In the genomic region with DNA sequence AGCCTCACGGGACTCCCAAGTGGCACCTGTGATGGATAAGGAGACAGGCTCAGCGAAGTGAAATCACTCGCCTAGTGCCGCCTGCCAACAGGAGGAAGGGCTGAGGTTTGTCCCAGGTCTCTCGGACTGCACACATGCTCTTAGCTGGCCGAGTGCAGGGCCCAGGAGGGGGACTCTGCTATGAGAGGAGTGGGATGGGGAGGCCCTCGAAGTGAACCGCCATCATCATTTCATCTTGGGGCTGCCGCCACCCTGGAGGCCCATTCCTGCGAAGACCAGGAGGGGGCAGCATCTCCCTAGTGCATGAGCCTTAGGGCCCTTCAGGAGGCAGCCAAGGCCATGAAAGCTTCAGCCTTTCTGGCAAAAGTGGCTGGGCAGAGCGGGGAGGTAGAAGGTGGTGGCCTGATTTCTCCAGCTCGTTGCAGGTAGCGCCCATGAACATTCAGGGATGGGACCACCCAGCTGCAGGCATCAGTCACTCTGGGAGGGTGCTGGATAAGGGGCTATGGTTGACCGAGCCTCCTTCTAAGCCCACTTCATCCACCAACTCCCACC, we compare ENCODE assay signal across 8 cellular contexts.
DNase-seq lines count a peak whose midpoint lies in the region; ATAC-seq lines count a peak whose summit lies in the region.

No MANE protein-coding gene starts in this region.

- H3K4me3 Mint-ChIP-seq in effector memory CD8-positive, alpha-beta T cell, result no peak overlapping the region
- H3K4me3 Mint-ChIP-seq in stimulated activated effector memory CD8-positive, alpha-beta T cell treated with anti-CD3 and anti-CD28 coated beads, Interleukin-12 subunit alpha, Interleukin-12 subunit beta, amount 100 ng/mL, for 72 hours, result no peak overlapping the region

- H3K4me1 Mint-ChIP-seq in effector memory CD8-positive, alpha-beta T cell (ENCODE audit: low read depth in 2 of 2), result peaks cover 0 to 4% of the 10 kb centered on the region in 2 donors
- peaks cover 20% of the 10 kb centered on the region for H3K4me1 Mint-ChIP-seq in stimulated activated effector memory CD8-positive, alpha-beta T cell treated with anti-CD3 and anti-CD28 coated beads, Interleukin-12 subunit alpha, Interleukin-12 subunit beta, amount 100 ng/mL, for 72 hours

- DNase-seq in DMS53 (lab: John Stamatoyannopoulos, UW) (peak; percentile 92), NCI-H82 treated with DMSO at 0.1 percent for 48 hours (lab: John Stamatoyannopoulos, UW; ENCODE audit: unreplicated experiment) (peak; percentile 35), middle frontal gyrus (ENCODE audit: extremely low spot score, low spot score) (peak; percentile 47)
- DNase-seq in activated CD8-positive, alpha-beta memory T cell treated with anti-CD3 and anti-CD28 coated beads for 4 hours (ENCODE audit: low read depth in 2 of 2), result peak; percentile 44 to 59
- peak; percentile 65 to 70 (median 68) for DNase-seq in effector memory CD8-positive, alpha-beta T cell
- DNase-seq in stimulated activated effector memory CD8-positive, alpha-beta T cell treated with anti-CD3 and anti-CD28 coated beads, Interleukin-12 subunit alpha, Interleukin-12 subunit beta, amount 100 ng/mL, for 72 hours (ENCODE audit: low spot score in 2 of 2), result peak; percentile 69 to 89

- ATAC-seq in HG02852 (IDR thresholded peaks at IDR 0.05; ENCODE audit: unreplicated experiment) (peak; percentile 50), GM18858 (IDR thresholded peaks at IDR 0.05; ENCODE audit: unreplicated experiment) (no peak)
- ATAC-seq in effector memory CD8-positive, alpha-beta T cell (replicated peaks), result peak; percentile 84
- ATAC-seq in stimulated activated effector memory CD8-positive, alpha-beta T cell treated with anti-CD3 and anti-CD28 coated beads, Interleukin-12 subunit alpha, Interleukin-12 subunit beta, amount 100 ng/mL, for 72 hours, result peak; percentile 90

- peak overlapping the region in 1 of 2 donors; percentile 22 for H3K27ac Mint-ChIP-seq in effector memory CD8-positive, alpha-beta T cell
- H3K27ac Mint-ChIP-seq in stimulated activated effector memory CD8-positive, alpha-beta T cell treated with anti-CD3 and anti-CD28 coated beads, Interleukin-12 subunit alpha, Interleukin-12 subunit beta, amount 100 ng/mL, for 72 hours, result no peak overlapping the region

- no peaks in the 10 kb centered on the region for H3K27me3 Mint-ChIP-seq in effector memory CD8-positive, alpha-beta T cell

- no peaks in the 10 kb centered on the region for H3K9me3 Mint-ChIP-seq in effector memory CD8-positive, alpha-beta T cell
- no peaks in the 10 kb centered on the region for H3K9me3 Mint-ChIP-seq in stimulated activated effector memory CD8-positive, alpha-beta T cell treated with anti-CD3 and anti-CD28 coated beads, Interleukin-12 subunit alpha, Interleukin-12 subunit beta, amount 100 ng/mL, for 72 hours

- peaks cover 36% of the 10 kb centered on the region for H3K36me3 Mint-ChIP-seq in effector memory CD8-positive, alpha-beta T cell (ENCODE audit: insufficient read depth)
- peaks cover 59% of the 10 kb centered on the region for H3K36me3 Mint-ChIP-seq in stimulated activated effector memory CD8-positive, alpha-beta T cell treated with anti-CD3 and anti-CD28 coated beads, Interleukin-12 subunit alpha, Interleukin-12 subunit beta, amount 100 ng/mL, for 72 hours

Comparison
In these comparisons a context has a peak if more than half of its experiments do, and no peak if none do; other contexts are left out.
1. DNase-seq: peak in every context shown above with its lines; median percentile 92 in DMS53; 79 in stimulated activated effector memory CD8-positive, alpha-beta T cell treated with anti-CD3 and anti-CD28 coated beads, Interleukin-12 subunit alpha, Interleukin-12 subunit beta, amount 100 ng/mL, for 72 hours; 68 in effector memory CD8-positive, alpha-beta T cell; 52 in activated CD8-positive, alpha-beta memory T cell treated with anti-CD3 and anti-CD28 coated beads for 4 hours; 47 in middle frontal gyrus; 35 in NCI-H82 treated with DMSO at 0.1 percent for 48 hours.